Comparison of ENCODE assay signal across 8 cellular contexts in genomic region chr12:59834659-59835474, GRCh38.
DNase-seq lines count a peak whose midpoint lies in the region; ATAC-seq and TF ChIP-seq lines count a peak whose summit lies in the region.

No MANE protein-coding gene starts in this region.

- DNase-seq in CD4-positive, alpha-beta T cell, result no peak
- DNase-seq in NT2/D1 (ENCODE audit: low read depth, low spot score) (peak; percentile 6), fibroblast of gingiva (ENCODE audit: low read depth) (peak; percentile 54), tibial artery (no peak)
- DNase-seq in stimulated activated CD4-positive, alpha-beta T cell treated with anti-CD3 and anti-CD28 coated beads, Interleukin-15, amount 100 ng/mL, for 24 hours, result no peak

- CTCF ChIA-PET in CD4-positive, alpha-beta T cell (lab: Charles Lee), result interaction anchor here (1.2 to 1.4 kb wide), 2 partner anchors 21 to 1852 kb away, joined by 3 to 6 read pairs; no protein-coding TSS in a partner anchor

- no peaks in the 10 kb centered on the region for H3K4me1 Mint-ChIP-seq in CD4-positive, alpha-beta T cell (ENCODE audit: low read depth)

- no peaks in the 10 kb centered on the region for H3K9me3 ChIP-seq in CD4-positive, alpha-beta T cell (ENCODE audit: control insufficient read depth, low read length)
- H3K9me3 ChIP-seq in NT2/D1 (ENCODE audit: insufficient read depth, low read length) (no peaks in the 10 kb centered on the region), tibial artery (no peaks in the 10 kb centered on the region)

- intact Hi-C loops in CD4-positive, alpha-beta T cell (cut with DNase I, micrococcal nuclease), result loop anchor here (2.0 kb wide), 2 partner anchors 390 to 432 kb away; no protein-coding TSS in a partner anchor
- intact Hi-C loops in tibial artery (cut with DNase I; ENCODE audit: low total_unique reads), result loop anchor here (10.0 kb wide), 1 partner anchor 430 kb away; no protein-coding TSS in a partner anchor

- H3K9ac ChIP-seq in NT2/D1 (ENCODE audit: insufficient read length, low read depth), result no peak overlapping the region

- no peaks in the 10 kb centered on the region for H3K36me3 Mint-ChIP-seq in CD4-positive, alpha-beta T cell (ENCODE audit: low read depth)

- POLR2A ChIA-PET in CD4-positive, alpha-beta T cell (lab: Charles Lee), result no interaction called here

- H3K27me3 ChIP-seq in CD4-positive, alpha-beta T cell (ENCODE audit: control insufficient read depth, insufficient read depth, low read length), result no peaks in the 10 kb centered on the region
- H3K27me3 ChIP-seq in NT2/D1 (ENCODE audit: insufficient read depth, insufficient read length) (no peaks in the 10 kb centered on the region), tibial artery (no peaks in the 10 kb centered on the region)

- H3K4me3 ChIP-seq in NT2/D1 (ENCODE audit: insufficient read length, low read depth), result no peak overlapping the region
- H3K4me3 ChIP-seq in tibial artery, result no peak overlapping the region

- no peak overlapping the region for H3K27ac ChIP-seq in CD4-positive, alpha-beta T cell (ENCODE audit: low read depth, low read length)
- no peak overlapping the region for H3K27ac ChIP-seq in tibial artery

- H3K36me3 ChIP-seq in NT2/D1 (ENCODE audit: insufficient read depth, insufficient read length, low read length), result no peaks in the 10 kb centered on the region
- H3K36me3 ChIP-seq in tibial artery, result no peaks in the 10 kb centered on the region

- H3K27me3 Mint-ChIP-seq in CD4-positive, alpha-beta T cell, result no peaks in the 10 kb centered on the region

- peak; percentile 69 for TF ChIP-seq CTCF in CD4-positive, alpha-beta T cell (IDR thresholded peaks at IDR 0.05)
- peak; percentile 39 for TF ChIP-seq CTCF in tibial artery (IDR thresholded peaks at IDR 0.05)

- no peaks in the 10 kb centered on the region for H3K9me3 Mint-ChIP-seq in CD4-positive, alpha-beta T cell

- no peak overlapping the region for H3K27ac Mint-ChIP-seq in CD4-positive, alpha-beta T cell

- no peak for ATAC-seq in CD4-positive, alpha-beta T cell (ENCODE audit: poor library complexity)
- peak; percentile 57 for ATAC-seq in GM19351 (IDR thresholded peaks at IDR 0.05; ENCODE audit: unreplicated experiment)
- no peak for ATAC-seq in HG03571 (IDR thresholded peaks at IDR 0.05; ENCODE audit: unreplicated experiment)
- ATAC-seq in GM19455 (IDR thresholded peaks at IDR 0.05; ENCODE audit: unreplicated experiment), result no peak

- no peak overlapping the region for H3K4me3 Mint-ChIP-seq in CD4-positive, alpha-beta T cell

- H3K4me1 ChIP-seq in NT2/D1 (ENCODE audit: insufficient read depth, insufficient read length) (no peaks in the 10 kb centered on the region), tibial artery (no peaks in the 10 kb centered on the region)

Comparison
In these comparisons a context has a peak if more than half of its experiments do, and no peak if none do; other contexts are left out.
1. DNase-seq: peak in NT2/D1 (single experiment) and fibroblast of gingiva (single experiment); none in CD4-positive, alpha-beta T cell (0 of 10), tibial artery (0 of 2) and stimulated activated CD4-positive, alpha-beta T cell treated with anti-CD3 and anti-CD28 coated beads, Interleukin-15, amount 100 ng/mL, for 24 hours (single experiment).